In genomic region chr2:109604597-109604996, GRCh38 we compare ENCODE assay signal across 15 cellular contexts. TPM values are rescaled to one million over a fixed set of nuclear protein-coding genes. Genes with fewer than 3 reads are reported as not detected.
DNase-seq lines count a peak whose midpoint lies in the region; ATAC-seq and TF ChIP-seq lines count a peak whose summit lies in the region.
"Had no signal": no experiment of that assay in that cellular context is flagged by ENCODE, and none has a peak within 500 bp of the region (broad histone marks: within the 10 kb centered on the region; RNA-seq: fewer than 3 reads in every experiment).

No MANE protein-coding gene starts in this region.

- H3K4me3 Mint-ChIP-seq in activated T-helper 17 cell treated with anti-CD3 and anti-CD28 coated beads, Interleukin-2, amount 50 U/mL, for 72 hours = no peak overlapping the region
- H3K4me3 Mint-ChIP-seq: activated CD8-positive, alpha-beta T cell treated with anti-CD3 and anti-CD28 coated beads for 36 hours; activated naive CD4-positive, alpha-beta T cell treated with anti-CD3 and anti-CD28 coated beads, Interleukin-2, amount 50 U/mL, for 24 hours; immature natural killer cell had no signal

- H3K4me1 Mint-ChIP-seq in activated T-helper 17 cell treated with anti-CD3 and anti-CD28 coated beads, Interleukin-2, amount 50 U/mL, for 72 hours = no peaks in the 10 kb centered on the region
- H3K4me1 Mint-ChIP-seq: immature natural killer cell had no signal

- H3K36me3 ChIP-seq in thoracic aorta = no peaks in the 10 kb centered on the region
- H3K36me3 ChIP-seq in testis (ENCODE audit: low read depth, missing control alignments) = no peaks in the 10 kb centered on the region
- H3K36me3 ChIP-seq: neutrophil had no signal

- no peak for TF ChIP-seq POLR2A in testis (IDR thresholded peaks at IDR 0.05)

- TF ChIP-seq CTCF in thoracic aorta (IDR thresholded peaks at IDR 0.05) (no peak), testis (IDR thresholded peaks at IDR 0.05) (no peak)

- no peak overlapping the region for H3K4me3 ChIP-seq in thoracic aorta
- no peak overlapping the region for H3K4me3 ChIP-seq in testis

- H3K27ac ChIP-seq in thoracic aorta = no peak overlapping the region
- no peak overlapping the region for H3K27ac ChIP-seq in testis
- H3K27ac ChIP-seq: neutrophil had no signal

- peaks cover 24 to 56% of the 10 kb centered on the region in 2 donors for H3K4me1 ChIP-seq in thoracic aorta (ENCODE audit: control insufficient read depth in 1 of 2, low read depth in 2 of 2)
- H3K4me1 ChIP-seq in testis = no peaks in the 10 kb centered on the region

- H3K9me3 Mint-ChIP-seq in activated T-helper 17 cell treated with anti-CD3 and anti-CD28 coated beads, Interleukin-2, amount 50 U/mL, for 72 hours = no peaks in the 10 kb centered on the region
- peaks cover 0 to under 1% of the 10 kb centered on the region in 2 donors for H3K9me3 Mint-ChIP-seq in activated naive CD4-positive, alpha-beta T cell treated with anti-CD3 and anti-CD28 coated beads, Interleukin-2, amount 50 U/mL, for 72 hours

- H3K9me3 ChIP-seq in thoracic aorta = no peaks in the 10 kb centered on the region
- H3K9me3 ChIP-seq in testis = no peaks in the 10 kb centered on the region
- H3K9me3 ChIP-seq: neutrophil had no signal

- peak; percentile 74 for ATAC-seq in activated T-helper 17 cell treated with anti-CD3 and anti-CD28 coated beads, Interleukin-2, amount 50 U/mL, for 72 hours (replicated peaks)
- peak; percentile 71 for ATAC-seq in thoracic aorta (ENCODE audit: insufficient number of reproducible peaks, low FRiP score, low read depth)
- no peak for ATAC-seq in activated naive CD4-positive, alpha-beta T cell treated with anti-CD3 and anti-CD28 coated beads, Interleukin-2, amount 50 U/mL, for 72 hours
- ATAC-seq: activated CD8-positive, alpha-beta T cell treated with anti-CD3 and anti-CD28 coated beads for 36 hours had no signal

- H3K27ac Mint-ChIP-seq in activated T-helper 17 cell treated with anti-CD3 and anti-CD28 coated beads, Interleukin-2, amount 50 U/mL, for 72 hours = no peak overlapping the region
- H3K27ac Mint-ChIP-seq in activated naive CD4-positive, alpha-beta T cell treated with anti-CD3 and anti-CD28 coated beads, Interleukin-2, amount 50 U/mL, for 72 hours = no peak overlapping the region
- H3K27ac Mint-ChIP-seq: activated CD8-positive, alpha-beta T cell treated with anti-CD3 and anti-CD28 coated beads for 36 hours; activated naive CD4-positive, alpha-beta T cell treated with anti-CD3 and anti-CD28 coated beads, Interleukin-2, amount 50 U/mL, for 24 hours; immature natural killer cell had no signal

- H3K27me3 ChIP-seq in thoracic aorta (replicated peaks; ENCODE audit: insufficient read depth) = no peaks in the 10 kb centered on the region
- no peaks in the 10 kb centered on the region for H3K27me3 ChIP-seq in testis

- H3K27me3 Mint-ChIP-seq in activated T-helper 17 cell treated with anti-CD3 and anti-CD28 coated beads, Interleukin-2, amount 50 U/mL, for 72 hours = peaks cover 24% of the 10 kb centered on the region

- intact Hi-C loops in testis (cut with DNase I; ENCODE audit: low total_unique reads) = no loop called here

- DNase-seq in HT1080 (ENCODE audit: low read depth) (peak; percentile 86), glomerular visceral epithelial cell (ENCODE audit: extremely low spot score) (peak; percentile 64), thoracic aorta (ENCODE audit: low spot score) (no peak), testis (no peak), NCI-H446 (lab: John Stamatoyannopoulos, UW) (no peak)
- no peak for DNase-seq in activated naive CD4-positive, alpha-beta T cell treated with anti-CD3 and anti-CD28 coated beads, Interleukin-2, amount 50 U/mL, for 72 hours (ENCODE audit: low spot score in 2 of 2)
- DNase-seq: activated CD8-positive, alpha-beta T cell treated with anti-CD3 and anti-CD28 coated beads for 36 hours; DND-41; immature natural killer cell; KG1; NCI-H510A; stimulated activated CD4-positive, alpha-beta T cell treated with anti-CD3 and anti-CD28 coated beads, Interleukin-4, amount 100 ng/mL, for 4 hours had no signal

- WGBS in testis, 2 donors = 81 to 82% methylated on average over 5 of the region's 5 CpGs

- no peaks in the 10 kb centered on the region for H3K36me3 Mint-ChIP-seq in activated T-helper 17 cell treated with anti-CD3 and anti-CD28 coated beads, Interleukin-2, amount 50 U/mL, for 72 hours (ENCODE audit: low read depth)
- no peaks in the 10 kb centered on the region for H3K36me3 Mint-ChIP-seq in activated naive CD4-positive, alpha-beta T cell treated with anti-CD3 and anti-CD28 coated beads, Interleukin-2, amount 50 U/mL, for 72 hours
- H3K36me3 Mint-ChIP-seq: activated naive CD4-positive, alpha-beta T cell treated with anti-CD3 and anti-CD28 coated beads, Interleukin-2, amount 50 U/mL, for 24 hours; immature natural killer cell had no signal

RNA-seq across cellular contexts. Expression of gene SEPTIN10, which starts 9.2 kb away (rescaled TPM):
- total RNA-seq in HT1080 (2014; rRNA removed; shearing (Covaris generic)) = 31.5 and 45.2 TPM in 2 replicates
- polyA plus RNA-seq in HT1080 (2015; cell fraction: cytosol; rRNA removed) = 84.0 and 114 TPM in 2 replicates
- 75.3 and 81.2 TPM in 2 replicates for polyA plus RNA-seq in HT1080 (2015; cell fraction: nucleus; rRNA removed)
- 1 to 10 TPM; 3.0 to 7.5 TPM for total RNA-seq in activated T-helper 17 cell treated with anti-CD3 and anti-CD28 coated beads, Interleukin-2, amount 50 U/mL, for 72 hours
- 100 to 1,000 TPM in 1 of 2 donors, 10 to 100 TPM in 1; 80.0 to 106 TPM for total RNA-seq in thoracic aorta
- 1 to 10 TPM; 2.1 to 3.5 TPM for total RNA-seq in activated naive CD4-positive, alpha-beta T cell treated with anti-CD3 and anti-CD28 coated beads, Interleukin-2, amount 50 U/mL, for 72 hours
- 100 to 1,000 TPM; 118 to 151 TPM for total RNA-seq in testis
- 130 TPM for polyA plus RNA-seq in testis (ENCODE audit: insufficient read depth, low read depth, low replicate concordance)
- polyA plus RNA-seq: immature natural killer cell had no signal

RNA-seq across cellular contexts. Expression of gene SOWAHC, which starts 9.6 kb away (rescaled TPM):
- 13.1 and 14.9 TPM in 2 replicates for total RNA-seq in HT1080 (2014; rRNA removed; shearing (Covaris generic))
- polyA plus RNA-seq in HT1080 (2015; cell fraction: cytosol; rRNA removed) = 10.1 and 12.1 TPM in 2 replicates
- 5.7 and 6.3 TPM in 2 replicates for polyA plus RNA-seq in HT1080 (2015; cell fraction: nucleus; rRNA removed)
- 1 to 10 TPM in 1 of 2 donors, under 1 TPM in 1; 0.45 to 1.7 TPM for total RNA-seq in activated T-helper 17 cell treated with anti-CD3 and anti-CD28 coated beads, Interleukin-2, amount 50 U/mL, for 72 hours
- total RNA-seq in thoracic aorta (10 to 100 TPM; 19.4 to 29.4 TPM), testis (10 to 100 TPM; 28.0 to 30.1 TPM)
- 1 to 10 TPM in 1 of 2 donors, under 1 TPM in 1; 0.34 to 1.0 TPM for total RNA-seq in activated naive CD4-positive, alpha-beta T cell treated with anti-CD3 and anti-CD28 coated beads, Interleukin-2, amount 50 U/mL, for 72 hours
- polyA plus RNA-seq in testis (ENCODE audit: insufficient read depth, low read depth, low replicate concordance) = 13.3 TPM

Comparison
In these comparisons a context has a peak if more than half of its experiments do, and no peak if none do; other contexts are left out.
1. DNase-seq: peak in HT1080 (single experiment) and glomerular visceral epithelial cell (single experiment); none in thoracic aorta (single experiment), activated naive CD4-positive, alpha-beta T cell treated with anti-CD3 and anti-CD28 coated beads, Interleukin-2, amount 50 U/mL, for 72 hours (0 of 2), testis (single experiment) and NCI-H446 (0 of 2).
2. ATAC-seq: peak in activated T-helper 17 cell treated with anti-CD3 and anti-CD28 coated beads, Interleukin-2, amount 50 U/mL, for 72 hours (single experiment) and thoracic aorta (single experiment); none in activated naive CD4-positive, alpha-beta T cell treated with anti-CD3 and anti-CD28 coated beads, Interleukin-2, amount 50 U/mL, for 72 hours (0 of 2).